Comparison of ENCODE assay signal across 8 cellular contexts in the genomic region with DNA sequence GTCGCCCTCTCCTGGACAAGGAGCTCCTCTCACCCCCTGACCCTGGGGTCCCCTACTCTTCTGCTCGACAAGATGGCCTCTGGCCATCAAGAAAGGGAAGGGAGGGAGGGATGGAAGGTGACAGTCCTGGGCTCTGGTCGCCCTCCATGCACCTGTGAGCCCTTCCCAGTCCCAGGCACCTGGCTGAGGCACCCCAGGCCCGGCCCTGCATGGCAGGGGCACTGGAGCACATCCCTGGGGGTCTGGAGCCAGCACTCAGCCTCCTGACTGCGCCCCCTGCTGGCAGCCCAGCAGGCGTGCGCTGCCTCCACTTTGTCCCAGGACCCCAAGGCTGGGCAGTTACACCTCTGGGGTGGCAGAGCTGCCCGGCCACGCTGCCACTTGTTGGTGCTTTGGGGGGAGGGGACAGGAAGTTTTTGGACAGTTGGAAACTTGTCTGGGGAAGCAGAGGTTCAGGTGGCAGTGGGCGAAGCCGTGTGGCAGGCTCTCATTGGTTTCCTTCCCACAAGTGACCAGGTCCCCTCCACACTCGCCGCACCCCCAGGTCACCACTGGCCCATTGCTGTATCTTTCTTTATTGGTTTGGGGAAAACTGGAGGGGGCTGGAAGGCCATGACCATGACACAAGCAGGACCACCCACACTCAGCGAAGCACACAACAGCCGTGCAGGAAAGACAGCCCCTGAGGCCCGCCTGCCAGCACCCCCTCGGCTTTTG. TPM values are rescaled to one million over a fixed set of nuclear protein-coding genes. Genes with fewer than 3 reads are reported as not detected.
A peak's percentile ranks its signal among the peaks of the same experiment; 100 is the strongest.
DNase-seq lines count a peak whose midpoint lies in the region; ATAC-seq, FAIRE-seq and TF ChIP-seq lines count a peak whose summit lies in the region.

No MANE protein-coding gene starts in this region.

- 51% methylated on average over 17 of the region's 17 CpGs for WGBS in GM12878 (ENCODE audit: insufficient coverage, insufficient replicate concordance, low lambda C conversion rate, missing lambda C conversion rate)

- H3K4me3 ChIP-seq in GM12865 (ENCODE audit: low read depth, low read length) (no peak overlapping the region), OCI-LY7 (ENCODE audit: low read depth, low read length, poor library complexity, severe bottlenecking) (no peak overlapping the region), GM12878 (no peak overlapping the region), lower lobe of right lung (no peak overlapping the region), upper lobe of right lung (no peak overlapping the region)

- RAD21 ChIA-PET in GM12878 (lab: Charles Lee; ENCODE audit: unreplicated experiment), result interaction anchor here (3.7 kb wide), 1 partner anchor 130 kb away, joined by 26 read pairs; no protein-coding TSS in a partner anchor

- no peaks in the 10 kb centered on the region for H3K27me3 ChIP-seq in GM12878 (replicated peaks in 1 of 2; ENCODE audit: control insufficient read depth in 2 of 2, insufficient read depth in 2 of 2, low read length in 1 of 2)
- H3K27me3 ChIP-seq in lower lobe of right lung (ENCODE audit: low read depth), result peaks cover 4% of the 10 kb centered on the region
- H3K27me3 ChIP-seq in upper lobe of right lung, result peaks cover 4% of the 10 kb centered on the region

- H3K9me2 ChIP-seq in OCI-LY7 (ENCODE audit: insufficient read depth, low read length), result no peaks in the 10 kb centered on the region

- POLR2A ChIA-PET in OCI-LY7 (lab: Charles Lee), result no interaction called here
- POLR2A ChIA-PET in GM12878 (lab: Charles Lee), result no interaction called here

- H3K36me3 ChIP-seq in OCI-LY7 (ENCODE audit: insufficient read depth, low read length) (no peaks in the 10 kb centered on the region), GM12878 (ENCODE audit: control insufficient read depth in 2 of 2, insufficient read depth in 2 of 2, low read length in 1 of 2) (no peaks in the 10 kb centered on the region), lower lobe of right lung (no peaks in the 10 kb centered on the region), upper lobe of right lung (no peaks in the 10 kb centered on the region)

- H3K4me1 ChIP-seq in OCI-LY7 (ENCODE audit: insufficient read depth, low read length, poor library complexity, severe bottlenecking) (no peaks in the 10 kb centered on the region), GM12878 (ENCODE audit: control insufficient read depth, insufficient read depth, low read length) (no peaks in the 10 kb centered on the region), lower lobe of right lung (no peaks in the 10 kb centered on the region), upper lobe of right lung (no peaks in the 10 kb centered on the region)

- BruUV-seq in OCI-LY7 (replicated peaks; lab: Mats Ljungman, UMichigan) (no TSS peak), GM12878 (replicated peaks; lab: Mats Ljungman, UMichigan) (no TSS peak)

- ATAC-seq in GM12878 (peak; percentile 73), lower lobe of right lung (peak in 1 of 2 donors; percentile 22), upper lobe of right lung (peak; percentile 44), GM18867 (IDR thresholded peaks at IDR 0.05; ENCODE audit: unreplicated experiment) (no peak), GM21717 (IDR thresholded peaks at IDR 0.05; ENCODE audit: unreplicated experiment) (no peak)

- H4K20me1 ChIP-seq in OCI-LY7 (ENCODE audit: insufficient read depth, low read length), result no peaks in the 10 kb centered on the region
- H4K20me1 ChIP-seq in GM12878 (ENCODE audit: control insufficient read depth, insufficient read depth), result no peaks in the 10 kb centered on the region

- SMC1A ChIA-PET in GM12878 (lab: Charles Lee; ENCODE audit: uncharacterized antibody, unreplicated experiment), result no interaction called here

- TF ChIP-seq POLR2A in GM12878 (IDR thresholded peaks at IDR 0.05; ENCODE audit: low read depth, low read length), result no peak

- no peak for FAIRE-seq in GM12878 (lab: Jason Lieb, UNC)

- H2AFZ ChIP-seq in OCI-LY7 (ENCODE audit: low read length) (no peak overlapping the region), GM12878 (ENCODE audit: control insufficient read depth, low read depth, low read length) (no peak overlapping the region)

- no peak overlapping the region for H3K4me2 ChIP-seq in OCI-LY7 (ENCODE audit: low read length)
- no peak overlapping the region for H3K4me2 ChIP-seq in GM12878 (ENCODE audit: control insufficient read depth, insufficient read depth)

- intact Hi-C loops in OCI-LY7 (cut with micrococcal nuclease; ENCODE audit: unreplicated experiment) (loop anchor here (1.0 kb wide), 1 partner anchor 130 kb away; no protein-coding TSS in a partner anchor), GM12878 (cut with micrococcal nuclease; ENCODE audit: unreplicated experiment) (loop anchor here (2.0 to 5.0 kb wide), 3 partner anchors 57 to 711 kb away; no protein-coding TSS in a partner anchor), lower lobe of right lung (cut with DNase I) (no loop called here), upper lobe of right lung (cut with DNase I) (no loop called here)

- H3K9me3 ChIP-seq in OCI-LY7 (ENCODE audit: low read length), result no peaks in the 10 kb centered on the region
- H3K9me3 ChIP-seq in GM12878 (replicated peaks; ENCODE audit: control insufficient read depth, insufficient read depth, low read length), result no peaks in the 10 kb centered on the region; the same call in 2 of the 3 replicates
- no peaks in the 10 kb centered on the region for H3K9me3 ChIP-seq in lower lobe of right lung
- no peaks in the 10 kb centered on the region for H3K9me3 ChIP-seq in upper lobe of right lung

- peak; percentile 62 for TF ChIP-seq CTCF in GM12865 (IDR thresholded peaks at IDR 0.05; ENCODE audit: insufficient read depth, low read depth, low read length, missing control alignments)
- TF ChIP-seq CTCF in OCI-LY7 (conservative IDR thresholded peaks at IDR 0.05; ENCODE audit: low read length), result peak; percentile 81
- peak; percentile 56 to 77 (median 73) for TF ChIP-seq CTCF in GM12878 (IDR thresholded peaks at IDR 0.05 in 2 of 3, conservative IDR thresholded peaks at IDR 0.05 in 1 of 3; ENCODE audit: control insufficient read depth in 2 of 3, extremely low read depth in 1 of 3, insufficient read depth in 1 of 3, low read depth in 3 of 3, low read length in 3 of 3)
- peak; percentile 77 for TF ChIP-seq CTCF in lower lobe of right lung (IDR thresholded peaks at IDR 0.05)
- TF ChIP-seq CTCF in upper lobe of right lung (IDR thresholded peaks at IDR 0.05), result peak; percentile 71

- H3K27ac ChIP-seq in OCI-LY7 (ENCODE audit: low read depth, low read length, poor library complexity, severe bottlenecking) (no peak overlapping the region), GM12878 (ENCODE audit: control insufficient read depth, insufficient read depth) (no peak overlapping the region), lower lobe of right lung (no peak overlapping the region), upper lobe of right lung (no peak overlapping the region)

- DNase-seq in GM12865 (ENCODE audit: low read depth), result peak; percentile 30
- DNase-seq in OCI-LY7 (ENCODE audit: low spot score), result peak; percentile 46
- DNase-seq in GM12878 (ENCODE audit: low read depth, low spot score), result no peak
- no peak for DNase-seq in lower lobe of right lung
- DNase-seq in upper lobe of right lung, result peak; percentile 56
- DNase-seq in NK-92 treated with Interleukin-12 subunit alpha and Interleukin-12 subunit beta, amount 100 ng/mL, for 24 hours (lab: John Stamatoyannopoulos, UW), result no peak

- CTCF ChIA-PET in OCI-LY7 (lab: Charles Lee; ENCODE audit: unreplicated experiment), result no interaction called here
- CTCF ChIA-PET in GM12878 (lab: Yijun Ruan, JAX), result interaction anchor here (1.0 to 4.5 kb wide), 6 partner anchors 10 to 729 kb away, joined by 3 to 28 read pairs (median 19); no protein-coding TSS in a partner anchor

- no peak for TF ChIP-seq RAD21 in GM12878 (IDR thresholded peaks at IDR 0.05; ENCODE audit: insufficient read depth, low read depth, low read length)

- H3K9ac ChIP-seq in GM12878 (ENCODE audit: control insufficient read depth, insufficient read depth, low read length), result no peak overlapping the region

- TF ChIP-seq EP300 in GM12878 (IDR thresholded peaks at IDR 0.05; ENCODE audit: borderline replicate concordance in 1 of 2, control insufficient read depth in 1 of 2, low read depth in 2 of 2, low read length in 2 of 2), result no peak

- H3K79me2 ChIP-seq in OCI-LY7 (ENCODE audit: insufficient read depth, low read depth, low read length) (no peaks in the 10 kb centered on the region), GM12878 (ENCODE audit: control insufficient read depth, insufficient read depth, low read length) (no peaks in the 10 kb centered on the region)

- in situ Hi-C loops in GM12878 (cut with MboI), result no loop called here

RNA-seq across cellular contexts. Expression of gene PNCK, which starts 4.3 kb away (rescaled TPM):
- 0.19 and 1.1 TPM in 2 replicates for total RNA-seq in OCI-LY7 (2014; rRNA removed; shearing (Covaris generic))
- total RNA-seq in OCI-LY7 (2022), result not detected in 2 replicates
- total RNA-seq in GM12878 (2013; cell fraction: nucleolus; rRNA removed), result 0.66 and 1.4 TPM in 2 replicates
- not detected in 2 replicates for total RNA-seq in GM12878 (2014; rRNA removed)
- total RNA-seq in GM12878 (2014; rRNA removed; fragmentation: Illumina TruSeq; extraction: Trizol), result not detected in 2 replicates
- total RNA-seq in GM12878 (2021), result 0.21 TPM in 1 of 2 replicates, not detected in the other
- polyA plus RNA-seq in GM12878 (2011; ENCODE audit: low read depth), result 0.29 TPM
- 0.40 and 0.67 TPM in 2 replicates for polyA plus RNA-seq in GM12878 (2011; rRNA removed)
- 0.70 and 0.87 TPM in 2 replicates for polyA plus RNA-seq in GM12878 (2011; cell fraction: cytosol; rRNA removed)
- 4.1 and 6.0 TPM in 2 replicates for polyA plus RNA-seq in GM12878 (2011; cell fraction: nucleus; rRNA removed)
- 0.51 and 1.2 TPM in 2 replicates for polyA plus RNA-seq in GM12878 (2012)
- polyA plus RNA-seq in GM12878 (2014; fragmentation: Illumina TruSeq; extraction: Trizol), result 0.54 TPM in 1 of 2 replicates, not detected in the other
- polyA plus RNA-seq in GM12878 (2014; fragmentation: Nextera tagmentation; extraction: Ambion mirVana), result not detected
- not detected in 2 replicates for polyA plus RNA-seq in GM12878 (2014; rRNA removed)
- not detected for polyA plus RNA-seq in GM12878 (2016; fragmentation: Nextera tagmentation; extraction: Ambion mirVana)
- 0.26 and 0.59 TPM in 2 replicates for polyA minus RNA-seq in GM12878 (2011; rRNA and poly(A)+ RNA removed)
- polyA minus RNA-seq in GM12878 (2011; cell fraction: cytosol; rRNA and poly(A)+ RNA removed), result not detected in 2 replicates
- polyA minus RNA-seq in GM12878 (2011; cell fraction: nucleus; rRNA and poly(A)+ RNA removed), result 0.48 and 0.67 TPM in 2 replicates
- total RNA-seq in lower lobe of right lung, result not detected
- total RNA-seq in upper lobe of right lung, result 0.72 TPM

RNA-seq across cellular contexts. Expression of gene SLC6A8, which starts 18.4 kb away (rescaled TPM):
- total RNA-seq in OCI-LY7 (2014; rRNA removed; shearing (Covaris generic)), result not detected in 2 replicates
- not detected in 2 replicates for total RNA-seq in OCI-LY7 (2022)
- 1.2 and 1.4 TPM in 2 replicates for total RNA-seq in GM12878 (2013; cell fraction: nucleolus; rRNA removed)
- not detected in 2 replicates for total RNA-seq in GM12878 (2014; rRNA removed)
- not detected in 2 replicates for total RNA-seq in GM12878 (2014; rRNA removed; fragmentation: Illumina TruSeq; extraction: Trizol)
- total RNA-seq in GM12878 (2021), result 0.29 and 0.72 TPM in 2 replicates
- polyA plus RNA-seq in GM12878 (2011; ENCODE audit: low read depth), result 0.75 TPM
- polyA plus RNA-seq in GM12878 (2011; rRNA removed), result 0.23 and 0.30 TPM in 2 replicates
- 0.32 and 0.57 TPM in 2 replicates for polyA plus RNA-seq in GM12878 (2011; cell fraction: cytosol; rRNA removed)
- 1.4 and 2.3 TPM in 2 replicates for polyA plus RNA-seq in GM12878 (2011; cell fraction: nucleus; rRNA removed)
- 2.0 TPM in 2 replicates for polyA plus RNA-seq in GM12878 (2012)
- 0.01 TPM in 1 of 2 replicates, not detected in the other for polyA plus RNA-seq in GM12878 (2014; fragmentation: Illumina TruSeq; extraction: Trizol)
- polyA plus RNA-seq in GM12878 (2014; fragmentation: Nextera tagmentation; extraction: Ambion mirVana), result not detected
- 0.06 TPM in 1 of 2 replicates, not detected in the other for polyA plus RNA-seq in GM12878 (2014; rRNA removed)
- polyA plus RNA-seq in GM12878 (2016; fragmentation: Nextera tagmentation; extraction: Ambion mirVana), result under 1 TPM in 1 of 2 experiments, not detected in 1; 0.10 TPM
- 0.22 and 0.67 TPM in 2 replicates for polyA minus RNA-seq in GM12878 (2011; rRNA and poly(A)+ RNA removed)
- polyA minus RNA-seq in GM12878 (2011; cell fraction: cytosol; rRNA and poly(A)+ RNA removed), result 1.2 and 1.4 TPM in 2 replicates
- 0.12 and 0.48 TPM in 2 replicates for polyA minus RNA-seq in GM12878 (2011; cell fraction: nucleus; rRNA and poly(A)+ RNA removed)
- 7.1 TPM for total RNA-seq in lower lobe of right lung
- 8.0 TPM for total RNA-seq in upper lobe of right lung

RNA-seq across cellular contexts. Expression of gene DUSP9, which starts 22.3 kb away (rescaled TPM):
- total RNA-seq in OCI-LY7 (2014; rRNA removed; shearing (Covaris generic)), result not detected in 2 replicates
- total RNA-seq in OCI-LY7 (2022) (not detected in 2 replicates), GM12878 (2014; rRNA removed) (not detected in 2 replicates), GM12878 (2014; rRNA removed; fragmentation: Illumina TruSeq; extraction: Trizol) (not detected in 2 replicates), GM12878 (2021) (0.08 and 0.10 TPM in 2 replicates), lower lobe of right lung (not detected), upper lobe of right lung (not detected)
- not detected in 2 replicates for total RNA-seq in GM12878 (2013; cell fraction: nucleolus; rRNA removed)
- polyA plus RNA-seq in GM12878 (2011; ENCODE audit: low read depth), result not detected
- polyA plus RNA-seq in GM12878 (2011; rRNA removed) (not detected in 2 replicates), GM12878 (2014; fragmentation: Illumina TruSeq; extraction: Trizol) (not detected in 2 replicates), GM12878 (2014; fragmentation: Nextera tagmentation; extraction: Ambion mirVana) (not detected), GM12878 (2014; rRNA removed) (not detected in 2 replicates), GM12878 (2016; fragmentation: Nextera tagmentation; extraction: Ambion mirVana) (not detected)
- 0.03 TPM in 1 of 2 replicates, not detected in the other for polyA plus RNA-seq in GM12878 (2011; cell fraction: cytosol; rRNA removed)
- polyA plus RNA-seq in GM12878 (2011; cell fraction: nucleus; rRNA removed), result 0.04 and 0.06 TPM in 2 replicates
- polyA plus RNA-seq in GM12878 (2012), result not detected in 2 replicates
- polyA minus RNA-seq in GM12878 (2011; rRNA and poly(A)+ RNA removed), result not detected in 2 replicates
- 0.53 TPM in 1 of 2 replicates, not detected in the other for polyA minus RNA-seq in GM12878 (2011; cell fraction: cytosol; rRNA and poly(A)+ RNA removed)
- not detected in 2 replicates for polyA minus RNA-seq in GM12878 (2011; cell fraction: nucleus; rRNA and poly(A)+ RNA removed)

RNA-seq across cellular contexts. Expression of gene BCAP31, which starts 54.9 kb away (rescaled TPM):
- 43.0 and 47.0 TPM in 2 replicates for total RNA-seq in OCI-LY7 (2014; rRNA removed; shearing (Covaris generic))
- total RNA-seq in OCI-LY7 (2022) (69.3 and 72.0 TPM in 2 replicates), GM12878 (2014; rRNA removed) (62.7 and 72.8 TPM in 2 replicates), GM12878 (2014; rRNA removed; fragmentation: Illumina TruSeq; extraction: Trizol) (61.5 and 63.1 TPM in 2 replicates), GM12878 (2021) (104 and 109 TPM in 2 replicates), lower lobe of right lung (219 TPM), upper lobe of right lung (233 TPM)
- total RNA-seq in GM12878 (2013; cell fraction: nucleolus; rRNA removed), result 51.0 and 52.3 TPM in 2 replicates
- 105 TPM for polyA plus RNA-seq in GM12878 (2011; ENCODE audit: low read depth)
- polyA plus RNA-seq in GM12878 (2011; rRNA removed) (52.8 and 82.4 TPM in 2 replicates), GM12878 (2014; fragmentation: Illumina TruSeq; extraction: Trizol) (73.4 and 78.7 TPM in 2 replicates), GM12878 (2014; fragmentation: Nextera tagmentation; extraction: Ambion mirVana) (100 to 1,000 TPM; 201 to 246 TPM), GM12878 (2014; rRNA removed) (71.3 and 79.4 TPM in 2 replicates), GM12878 (2016; fragmentation: Nextera tagmentation; extraction: Ambion mirVana) (100 to 1,000 TPM; 163 to 166 TPM)
- 80.8 and 95.5 TPM in 2 replicates for polyA plus RNA-seq in GM12878 (2011; cell fraction: cytosol; rRNA removed)
- polyA plus RNA-seq in GM12878 (2011; cell fraction: nucleus; rRNA removed), result 56.0 and 56.2 TPM in 2 replicates
- 91.6 and 145 TPM in 2 replicates for polyA plus RNA-seq in GM12878 (2012)
- polyA minus RNA-seq in GM12878 (2011; rRNA and poly(A)+ RNA removed), result 80.5 and 90.3 TPM in 2 replicates
- polyA minus RNA-seq in GM12878 (2011; cell fraction: cytosol; rRNA and poly(A)+ RNA removed), result 25.3 and 32.3 TPM in 2 replicates
- 14.9 and 28.0 TPM in 2 replicates for polyA minus RNA-seq in GM12878 (2011; cell fraction: nucleus; rRNA and poly(A)+ RNA removed)

RNA-seq across cellular contexts. Expression of gene ABCD1, which starts 55.3 kb away (rescaled TPM):
- 2.7 and 6.9 TPM in 2 replicates for total RNA-seq in OCI-LY7 (2014; rRNA removed; shearing (Covaris generic))
- total RNA-seq in OCI-LY7 (2022) (8.8 TPM in 2 replicates), GM12878 (2014; rRNA removed) (3.8 and 5.1 TPM in 2 replicates), GM12878 (2014; rRNA removed; fragmentation: Illumina TruSeq; extraction: Trizol) (1.4 and 1.8 TPM in 2 replicates), GM12878 (2021) (6.5 and 6.8 TPM in 2 replicates), lower lobe of right lung (14.5 TPM), upper lobe of right lung (15.1 TPM)
- 10.6 and 14.9 TPM in 2 replicates for total RNA-seq in GM12878 (2013; cell fraction: nucleolus; rRNA removed)
- 1.9 TPM for polyA plus RNA-seq in GM12878 (2011; ENCODE audit: low read depth)
- polyA plus RNA-seq in GM12878 (2011; rRNA removed) (0.55 and 1.3 TPM in 2 replicates), GM12878 (2014; fragmentation: Illumina TruSeq; extraction: Trizol) (0.19 and 0.96 TPM in 2 replicates), GM12878 (2014; fragmentation: Nextera tagmentation; extraction: Ambion mirVana) (under 1 TPM; 0.13 to 0.35 TPM), GM12878 (2014; rRNA removed) (3.9 and 5.1 TPM in 2 replicates), GM12878 (2016; fragmentation: Nextera tagmentation; extraction: Ambion mirVana) (1 to 10 TPM; 1.4 to 1.6 TPM)
- 1.6 and 1.9 TPM in 2 replicates for polyA plus RNA-seq in GM12878 (2011; cell fraction: cytosol; rRNA removed)
- 8.1 and 9.6 TPM in 2 replicates for polyA plus RNA-seq in GM12878 (2011; cell fraction: nucleus; rRNA removed)
- polyA plus RNA-seq in GM12878 (2012), result 3.9 and 4.1 TPM in 2 replicates
- polyA minus RNA-seq in GM12878 (2011; rRNA and poly(A)+ RNA removed), result 2.3 and 4.7 TPM in 2 replicates
- 2.3 and 2.5 TPM in 2 replicates for polyA minus RNA-seq in GM12878 (2011; cell fraction: cytosol; rRNA and poly(A)+ RNA removed)
- 6.9 and 13.2 TPM in 2 replicates for polyA minus RNA-seq in GM12878 (2011; cell fraction: nucleus; rRNA and poly(A)+ RNA removed)

Comparison
In these comparisons a context has a peak if more than half of its experiments do, and no peak if none do; other contexts are left out.
1. DNase-seq: peak in GM12865 (single experiment), OCI-LY7 (single experiment) and upper lobe of right lung (single experiment); none in GM12878 (single experiment), lower lobe of right lung (single experiment) and NK-92 treated with Interleukin-12 subunit alpha and Interleukin-12 subunit beta, amount 100 ng/mL, for 24 hours (single experiment).
2. ATAC-seq: peak in GM12878 (single experiment) and upper lobe of right lung (single experiment); none in GM18867 (single experiment) and GM21717 (single experiment).
3. intact Hi-C loops: an anchor here in OCI-LY7 (1.0 kb wide) and GM12878 (2.0 to 5.0 kb wide); none called in lower lobe of right lung and upper lobe of right lung.
4. Peak in every context shown above with its lines, with median percentiles within 50 percentile points of each other: CTCF ChIP-seq.